In genomic region chr3:177824190-177824786, GRCh38 we compare ENCODE assay signal across 1 cellular context.
TF ChIP-seq lines count a peak whose summit lies in the region.

No MANE protein-coding gene starts in this region.

TF ChIP-seq in HepG2, 621 proteins besides CTCF, POLR2A, EP300 and RAD21 (continued from another document and continues in another):
- TF ChIP-seq ESRRA (CRISPR knock-in tag; IDR thresholded peaks at IDR 0.05; ENCODE audit: low read depth) (peak; percentile 75), ZBTB40 (IDR thresholded peaks at IDR 0.05) (no peak), ZBTB40 (CRISPR knock-in tag; IDR thresholded peaks at IDR 0.05) (no peak; the same call in 1 of the 2 replicates), E2F1 (CRISPR knock-in tag; IDR thresholded peaks at IDR 0.05) (no peak), ZNF547 (CRISPR knock-in tag; IDR thresholded peaks at IDR 0.05) (peak; percentile 41; the same call in 1 of the 2 replicates), ZNF224 (CRISPR knock-in tag; IDR thresholded peaks at IDR 0.05) (no peak), PATZ1 (CRISPR knock-in tag; IDR thresholded peaks at IDR 0.05) (peak; percentile 84), ZNF17 (CRISPR knock-in tag; IDR thresholded peaks at IDR 0.05) (no peak), ZUFSP (CRISPR knock-in tag; IDR thresholded peaks at IDR 0.05; ENCODE audit: borderline replicate concordance) (no peak), ZNF260 (CRISPR knock-in tag; IDR thresholded peaks at IDR 0.05; ENCODE audit: borderline replicate concordance, low read depth) (no peak), RARA (CRISPR knock-in tag; IDR thresholded peaks at IDR 0.05) (peak; percentile 98), SOX13 (IDR thresholded peaks at IDR 0.05) (peak; percentile 95), SOX13 (CRISPR knock-in tag; conservative IDR thresholded peaks at IDR 0.05 in 1 of 2, IDR thresholded peaks at IDR 0.05 in 1 of 2) (peak in 1 of 2 experiments; percentile 98; a peak in 2 of 4 replicates), ATF7 (IDR thresholded peaks at IDR 0.05) (no peak), ATF7 (CRISPR knock-in tag; IDR thresholded peaks at IDR 0.05) (no peak; the same call in 1 of the 2 replicates), ZNF761 (CRISPR knock-in tag; conservative IDR thresholded peaks at IDR 0.05) (peak; percentile 93), ARID4A (CRISPR knock-in tag; IDR thresholded peaks at IDR 0.05; ENCODE audit: borderline replicate concordance) (peak; percentile 54; the same call in 1 of the 2 replicates), KLF16 (CRISPR knock-in tag; IDR thresholded peaks at IDR 0.05) (peak in 1 of 2 experiments; percentile 76; a peak in 1 of 4 replicates)
- TF ChIP-seq, protein P1, sequence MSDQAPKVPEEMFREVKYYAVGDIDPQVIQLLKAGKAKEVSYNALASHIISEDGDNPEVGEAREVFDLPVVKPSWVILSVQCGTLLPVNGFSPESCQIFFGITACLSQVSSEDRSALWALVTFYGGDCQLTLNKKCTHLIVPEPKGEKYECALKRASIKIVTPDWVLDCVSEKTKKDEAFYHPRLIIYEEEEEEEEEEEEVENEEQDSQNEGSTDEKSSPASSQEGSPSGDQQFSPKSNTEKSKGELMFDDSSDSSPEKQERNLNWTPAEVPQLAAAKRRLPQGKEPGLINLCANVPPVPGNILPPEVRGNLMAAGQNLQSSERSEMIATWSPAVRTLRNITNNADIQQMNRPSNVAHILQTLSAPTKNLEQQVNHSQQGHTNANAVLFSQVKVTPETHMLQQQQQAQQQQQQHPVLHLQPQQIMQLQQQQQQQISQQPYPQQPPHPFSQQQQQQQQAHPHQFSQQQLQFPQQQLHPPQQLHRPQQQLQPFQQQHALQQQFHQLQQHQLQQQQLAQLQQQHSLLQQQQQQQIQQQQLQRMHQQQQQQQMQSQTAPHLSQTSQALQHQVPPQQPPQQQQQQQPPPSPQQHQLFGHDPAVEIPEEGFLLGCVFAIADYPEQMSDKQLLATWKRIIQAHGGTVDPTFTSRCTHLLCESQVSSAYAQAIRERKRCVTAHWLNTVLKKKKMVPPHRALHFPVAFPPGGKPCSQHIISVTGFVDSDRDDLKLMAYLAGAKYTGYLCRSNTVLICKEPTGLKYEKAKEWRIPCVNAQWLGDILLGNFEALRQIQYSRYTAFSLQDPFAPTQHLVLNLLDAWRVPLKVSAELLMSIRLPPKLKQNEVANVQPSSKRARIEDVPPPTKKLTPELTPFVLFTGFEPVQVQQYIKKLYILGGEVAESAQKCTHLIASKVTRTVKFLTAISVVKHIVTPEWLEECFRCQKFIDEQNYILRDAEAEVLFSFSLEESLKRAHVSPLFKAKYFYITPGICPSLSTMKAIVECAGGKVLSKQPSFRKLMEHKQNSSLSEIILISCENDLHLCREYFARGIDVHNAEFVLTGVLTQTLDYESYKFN (CRISPR knock-in tag; conservative IDR thresholded peaks at IDR 0.05), result peak; percentile 96
- TF ChIP-seq, protein P2, sequence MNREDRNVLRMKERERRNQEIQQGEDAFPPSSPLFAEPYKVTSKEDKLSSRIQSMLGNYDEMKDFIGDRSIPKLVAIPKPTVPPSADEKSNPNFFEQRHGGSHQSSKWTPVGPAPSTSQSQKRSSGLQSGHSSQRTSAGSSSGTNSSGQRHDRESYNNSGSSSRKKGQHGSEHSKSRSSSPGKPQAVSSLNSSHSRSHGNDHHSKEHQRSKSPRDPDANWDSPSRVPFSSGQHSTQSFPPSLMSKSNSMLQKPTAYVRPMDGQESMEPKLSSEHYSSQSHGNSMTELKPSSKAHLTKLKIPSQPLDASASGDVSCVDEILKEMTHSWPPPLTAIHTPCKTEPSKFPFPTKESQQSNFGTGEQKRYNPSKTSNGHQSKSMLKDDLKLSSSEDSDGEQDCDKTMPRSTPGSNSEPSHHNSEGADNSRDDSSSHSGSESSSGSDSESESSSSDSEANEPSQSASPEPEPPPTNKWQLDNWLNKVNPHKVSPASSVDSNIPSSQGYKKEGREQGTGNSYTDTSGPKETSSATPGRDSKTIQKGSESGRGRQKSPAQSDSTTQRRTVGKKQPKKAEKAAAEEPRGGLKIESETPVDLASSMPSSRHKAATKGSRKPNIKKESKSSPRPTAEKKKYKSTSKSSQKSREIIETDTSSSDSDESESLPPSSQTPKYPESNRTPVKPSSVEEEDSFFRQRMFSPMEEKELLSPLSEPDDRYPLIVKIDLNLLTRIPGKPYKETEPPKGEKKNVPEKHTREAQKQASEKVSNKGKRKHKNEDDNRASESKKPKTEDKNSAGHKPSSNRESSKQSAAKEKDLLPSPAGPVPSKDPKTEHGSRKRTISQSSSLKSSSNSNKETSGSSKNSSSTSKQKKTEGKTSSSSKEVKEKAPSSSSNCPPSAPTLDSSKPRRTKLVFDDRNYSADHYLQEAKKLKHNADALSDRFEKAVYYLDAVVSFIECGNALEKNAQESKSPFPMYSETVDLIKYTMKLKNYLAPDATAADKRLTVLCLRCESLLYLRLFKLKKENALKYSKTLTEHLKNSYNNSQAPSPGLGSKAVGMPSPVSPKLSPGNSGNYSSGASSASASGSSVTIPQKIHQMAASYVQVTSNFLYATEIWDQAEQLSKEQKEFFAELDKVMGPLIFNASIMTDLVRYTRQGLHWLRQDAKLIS (CRISPR knock-in tag; IDR thresholded peaks at IDR 0.05), result no peak
- TF ChIP-seq, protein P3, sequence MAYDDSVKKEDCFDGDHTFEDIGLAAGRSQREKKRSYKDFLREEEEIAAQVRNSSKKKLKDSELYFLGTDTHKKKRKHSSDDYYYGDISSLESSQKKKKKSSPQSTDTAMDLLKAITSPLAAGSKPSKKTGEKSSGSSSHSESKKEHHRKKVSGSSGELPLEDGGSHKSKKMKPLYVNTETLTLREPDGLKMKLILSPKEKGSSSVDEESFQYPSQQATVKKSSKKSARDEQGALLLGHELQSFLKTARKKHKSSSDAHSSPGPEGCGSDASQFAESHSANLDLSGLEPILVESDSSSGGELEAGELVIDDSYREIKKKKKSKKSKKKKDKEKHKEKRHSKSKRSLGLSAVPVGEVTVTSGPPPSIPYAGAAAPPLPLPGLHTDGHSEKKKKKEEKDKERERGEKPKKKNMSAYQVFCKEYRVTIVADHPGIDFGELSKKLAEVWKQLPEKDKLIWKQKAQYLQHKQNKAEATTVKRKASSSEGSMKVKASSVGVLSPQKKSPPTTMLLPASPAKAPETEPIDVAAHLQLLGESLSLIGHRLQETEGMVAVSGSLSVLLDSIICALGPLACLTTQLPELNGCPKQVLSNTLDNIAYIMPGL (CRISPR knock-in tag; IDR thresholded peaks at IDR 0.05; ENCODE audit: borderline replicate concordance in 1 of 2, low read depth in 1 of 2), result 0 out of 4 replicates have a peak, but pooled peaks of 1 of the 2 experiments have one; percentile 39
